8 cellular contexts compared by ENCODE assay signal in the genomic region with DNA sequence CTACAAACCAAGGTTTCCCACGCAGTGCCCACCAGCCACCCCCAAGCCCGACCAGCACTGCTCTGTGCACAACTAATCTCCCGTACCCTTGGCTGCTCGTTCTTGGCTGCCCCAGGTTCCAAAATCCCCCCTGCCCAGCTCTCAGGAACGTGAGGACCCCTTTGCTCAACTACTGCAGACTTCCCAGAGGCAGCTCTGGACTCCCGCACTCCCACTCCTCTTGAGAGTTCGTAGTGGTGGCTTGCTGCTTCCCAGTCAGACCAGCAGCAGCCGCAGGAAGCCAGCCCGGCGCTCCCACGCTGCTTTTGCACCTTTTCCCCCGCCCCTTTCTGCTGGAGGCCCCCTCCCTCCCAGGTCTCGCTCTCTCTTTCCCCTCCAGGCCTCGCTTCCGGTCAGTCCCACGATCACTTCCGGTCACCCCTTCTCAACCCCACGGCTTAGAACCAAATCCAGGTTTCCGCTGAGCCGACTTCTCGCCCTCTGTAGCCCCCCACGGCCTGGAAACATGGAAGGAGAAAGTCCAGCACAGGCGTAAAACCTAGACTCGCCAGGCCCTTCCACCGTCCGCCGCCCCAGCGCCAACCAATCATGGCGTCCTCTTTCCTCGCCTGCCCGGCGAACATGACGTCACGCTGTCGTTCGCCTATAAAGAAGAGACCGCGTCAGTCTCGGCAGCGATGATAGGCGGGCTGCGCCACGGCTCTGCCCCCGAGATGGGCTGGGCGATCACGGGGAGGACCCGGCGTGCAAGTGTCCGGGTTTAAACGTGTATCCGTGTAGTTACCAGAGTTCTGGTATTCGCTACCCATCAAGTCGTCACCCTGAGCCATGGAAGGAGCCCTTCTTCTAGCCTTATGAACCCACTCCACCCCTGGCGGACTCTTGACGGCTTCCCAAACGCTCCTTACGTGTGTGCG. TPM values are rescaled to one million over a fixed set of nuclear protein-coding genes. Genes with fewer than 3 reads are reported as not detected.
A peak's percentile ranks its signal among the peaks of the same experiment; 100 is the strongest.
DNase-seq lines count a peak whose midpoint lies in the region; ATAC-seq, FAIRE-seq and TF ChIP-seq lines count a peak whose summit lies in the region.

TSS of gene TFCP2 (minus strand) at position 621 of the 917 bp plus-strand sequence. CDS start 713 bp downstream, outside the sequence.

- TF ChIP-seq POLR2A in A549 (IDR thresholded peaks at IDR 0.05; ENCODE audit: low read length) (peak; percentile 90), breast epithelium (IDR thresholded peaks at IDR 0.05) (peak; percentile 53)

- intact Hi-C loops in breast epithelium (cut with DNase I; ENCODE audit: low total_unique reads): no loop called here

- H3K4me3 ChIP-seq in A549 (peak within 1 kb of the TSS; percentile 70), WERI-Rb-1 (ENCODE audit: low read depth, low read length) (peak within 1 kb of the TSS; percentile 84), breast epithelium (peak within 1 kb of the TSS; percentile 69 to 89 (median 75)), iPS-18c (ENCODE audit: insufficient read depth, low read depth, low read length) (peak within 1 kb of the TSS; percentile 98), skeletal muscle tissue (ENCODE audit: low read length in 3 of 3) (peak within 1 kb of the TSS; percentile 81 to 99 (median 98))

- H3K36me3 ChIP-seq in WERI-Rb-1: no peaks in the 10 kb centered on the region; the same call in 1 of the 2 replicates
- H3K36me3 ChIP-seq in breast epithelium: no peaks in the 10 kb centered on the region
- H3K36me3 ChIP-seq in skeletal muscle tissue (ENCODE audit: control insufficient read depth in 3 of 3, insufficient read depth in 3 of 3, low read length in 3 of 3): no peaks in the 10 kb centered on the region

- H3K27me3 ChIP-seq in WERI-Rb-1 (ENCODE audit: insufficient read depth, low read depth, severe bottlenecking): no peaks in the 10 kb centered on the region
- no peaks in the 10 kb centered on the region for H3K27me3 ChIP-seq in breast epithelium
- no peaks in the 10 kb centered on the region for H3K27me3 ChIP-seq in skeletal muscle tissue (ENCODE audit: control insufficient read depth in 3 of 3, insufficient read depth in 3 of 3, low read length in 3 of 3)

- TF ChIP-seq CTCF in A549 (IDR thresholded peaks at IDR 0.05) (no peak), WERI-Rb-1 (IDR thresholded peaks at IDR 0.05; ENCODE audit: low read depth, low read length) (no peak), breast epithelium (IDR thresholded peaks at IDR 0.05) (no peak)

- CTCF ChIA-PET in A549 (lab: Yijun Ruan, JAX): interaction anchor here (1.2 to 1.3 kb wide), 2 partner anchors 39 to 44 kb away, joined by 3 read pairs; no protein-coding TSS in a partner anchor

- DNase-seq in A549 (ENCODE audit: low read depth in 1 of 2, low spot score in 1 of 2): peak; percentile 98
- peak; percentile 95 for DNase-seq in NCI-H2227 (lab: John Stamatoyannopoulos, UW; ENCODE audit: unreplicated experiment)
- DNase-seq in WERI-Rb-1: peak; percentile 95
- DNase-seq in breast epithelium (ENCODE audit: low spot score in 2 of 2): peak; percentile 96 to 97

- no peak for FAIRE-seq in A549 (lab: Jason Lieb, UNC)

- peak; percentile 97 to 98 for ATAC-seq in A549
- ATAC-seq in GM18867 (IDR thresholded peaks at IDR 0.05; ENCODE audit: unreplicated experiment): peak; percentile 96
- ATAC-seq in HG03097 (IDR thresholded peaks at IDR 0.05; ENCODE audit: low FRiP score, unreplicated experiment): peak; percentile 88

- 2% methylated on average over 55 of the region's 58 CpGs for WGBS in A549 (ENCODE audit: missing lambda C conversion rate)

- H3K4me1 ChIP-seq in A549 (peaks cover 6% of the 10 kb centered on the region; the same call in 1 of the 3 replicates), breast epithelium (peaks cover 3 to 11% of the 10 kb centered on the region in 2 donors), skeletal muscle tissue (ENCODE audit: control insufficient read depth in 3 of 3, insufficient read depth in 3 of 3, low read length in 3 of 3) (peaks cover 10 to 14% (median 11%) of the 10 kb centered on the region in 3 donors)

- peak within 1 kb of the TSS; percentile 94 to 97 for H3K27ac ChIP-seq in A549
- peak within 1 kb of the TSS; percentile 99 for H3K27ac ChIP-seq in WERI-Rb-1
- peak within 1 kb of the TSS; percentile 98 for H3K27ac ChIP-seq in breast epithelium
- H3K27ac ChIP-seq in skeletal muscle tissue (ENCODE audit: low read depth, low read length): peak within 1 kb of the TSS; percentile 98

- H3K9me3 ChIP-seq in A549: no peaks in the 10 kb centered on the region
- H3K9me3 ChIP-seq in WERI-Rb-1 (ENCODE audit: severe bottlenecking): no peaks in the 10 kb centered on the region
- H3K9me3 ChIP-seq in breast epithelium: no peaks in the 10 kb centered on the region
- no peaks in the 10 kb centered on the region for H3K9me3 ChIP-seq in iPS-18c (ENCODE audit: control insufficient read depth, insufficient read depth, low read length)
- H3K9me3 ChIP-seq in skeletal muscle tissue (ENCODE audit: control insufficient read depth in 3 of 3, low read length in 3 of 3): no peaks in the 10 kb centered on the region

- TF ChIP-seq EP300 in A549 (IDR thresholded peaks at IDR 0.05): no peak

- no peak for TF ChIP-seq RAD21 in A549 (conservative IDR thresholded peaks at IDR 0.05 in 1 of 2, IDR thresholded peaks at IDR 0.05 in 1 of 2)

- POLR2A ChIA-PET in A549 (lab: Yijun Ruan, JAX): interaction anchor here (1.0 to 1.7 kb wide), 2 partner anchors 45 to 90 kb away, joined by 3 to 9 read pairs; partner anchors contain the start of genes CSRNP2 and POU6F1

- peak within 1 kb of the TSS; percentile 95 for H3K4me2 ChIP-seq in A549

- peak within 1 kb of the TSS; percentile 85 to 100 (median 99) for H3K9ac ChIP-seq in skeletal muscle tissue (ENCODE audit: low read depth in 1 of 3, low read length in 3 of 3)

TF ChIP-seq in A549, 52 proteins besides CTCF, POLR2A, EP300 and RAD21:
- peak; percentile 36; the same call in 1 of the 2 replicates for TF ChIP-seq TP53 (CRISPR knock-in tag; IDR thresholded peaks at IDR 0.05)
- TF ChIP-seq USF2 (IDR thresholded peaks at IDR 0.05): peak; percentile 66
- TF ChIP-seq BCL3 (IDR thresholded peaks at IDR 0.05): peak; percentile 45; the same call in 1 of the 3 replicates
- TF ChIP-seq MYC (IDR thresholded peaks at IDR 0.05; ENCODE audit: borderline replicate concordance, low read length): peak; percentile 48; the same call in 1 of the 2 replicates
- peak; percentile 87 for TF ChIP-seq PHF8 (IDR thresholded peaks at IDR 0.05; ENCODE audit: borderline replicate concordance, low read depth)
- no peak for TF ChIP-seq RNF2 (IDR thresholded peaks at IDR 0.05; ENCODE audit: borderline replicate concordance, low read depth)
- TF ChIP-seq EHF (CRISPR knock-in tag; IDR thresholded peaks at IDR 0.05): 0 out of 2 replicates have a peak, but pooled peaks have one; percentile 25
- no peak for TF ChIP-seq FOSL2 (IDR thresholded peaks at IDR 0.05)
- peak; percentile 60; the same call in 1 of the 2 replicates for TF ChIP-seq FOSL2 (CRISPR knock-in tag; IDR thresholded peaks at IDR 0.05)
- TF ChIP-seq KDM5A (IDR thresholded peaks at IDR 0.05): no peak
- TF ChIP-seq RFX5 (IDR thresholded peaks at IDR 0.05): peak; percentile 96
- peak; percentile 49 to 75; a peak in 3 of 5 replicates for TF ChIP-seq JUN (IDR thresholded peaks at IDR 0.05)
- TF ChIP-seq, protein P1, sequence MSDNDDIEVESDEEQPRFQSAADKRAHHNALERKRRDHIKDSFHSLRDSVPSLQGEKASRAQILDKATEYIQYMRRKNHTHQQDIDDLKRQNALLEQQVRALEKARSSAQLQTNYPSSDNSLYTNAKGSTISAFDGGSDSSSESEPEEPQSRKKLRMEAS (IDR thresholded peaks at IDR 0.05): peak; percentile 81
- peak; percentile 45; the same call in 1 of the 2 replicates for TF ChIP-seq E2F6 (IDR thresholded peaks at IDR 0.05; ENCODE audit: borderline replicate concordance, low read depth)
- TF ChIP-seq NR3C1 (IDR thresholded peaks at IDR 0.05): no peak
- peak; percentile 88; the same call in 1 of the 2 replicates for TF ChIP-seq MAZ (IDR thresholded peaks at IDR 0.05; ENCODE audit: borderline replicate concordance, low read depth, low read length)
- TF ChIP-seq HOXB5 (CRISPR knock-in tag; IDR thresholded peaks at IDR 0.05): no peak
TF ChIP-seq in A549: peak in this region for 12.

RNA-seq across cellular contexts. Expression of gene TFCP2, which starts in this region (rescaled TPM):
- polyA plus RNA-seq in A549 (2011; rRNA removed): 36.9 and 39.8 TPM in 2 replicates
- polyA plus RNA-seq in A549 (2012; cell fraction: cytosol; rRNA removed): 15.8 and 15.9 TPM in 2 replicates
- 8.3 and 13.1 TPM in 2 replicates for polyA plus RNA-seq in A549 (2012; cell fraction: nucleus; rRNA removed)
- 18.7 to 19.4 TPM (median 19.0 TPM) in 3 replicates for polyA plus RNA-seq in A549 (2017; fragmentation: RNase III; extraction: RNeasy Plus Mini Kit Qiagen cat#74134 plus additional on column Dnase treatment)
- polyA minus RNA-seq in A549 (2011; rRNA and poly(A)+ RNA removed): 10.9 TPM in 2 replicates
- total RNA-seq in breast epithelium: 10 to 100 TPM; 14.6 to 22.1 (median 16.4) TPM
- total RNA-seq in skeletal muscle tissue: 14.6 TPM

Comparison
In these comparisons a context has a peak if more than half of its experiments do, and no peak if none do; other contexts are left out.
1. Peak in every context shown above with its lines: DNase-seq, ATAC-seq, H3K4me3 ChIP-seq and H3K27ac ChIP-seq.